ENCODE assay signal across 9 cellular contexts in genomic region chr1:46285730-46286477, GRCh38. TPM values are rescaled to one million over a fixed set of nuclear protein-coding genes. Genes with fewer than 3 reads are reported as not detected.
A peak's percentile ranks its signal among the peaks of the same experiment; 100 is the strongest.
DNase-seq lines count a peak whose midpoint lies in the region; ATAC-seq, FAIRE-seq and TF ChIP-seq lines count a peak whose summit lies in the region.
"Had no signal": no experiment of that assay in that cellular context is flagged by ENCODE, and none has a peak within 500 bp of the region (broad histone marks: within the 10 kb centered on the region; RNA-seq: fewer than 3 reads in every experiment).

No MANE protein-coding gene starts in this region.

- H3K27me3 Mint-ChIP-seq in activated naive CD8-positive, alpha-beta T cell treated with anti-CD3 and anti-CD28 coated beads, Interleukin-2, amount 50 U/mL, for 24 hours = no peaks in the 10 kb centered on the region
- H3K27me3 Mint-ChIP-seq in immature natural killer cell (ENCODE audit: low read depth in 3 of 3) = peaks cover 0 to 2% (median 0%) of the 10 kb centered on the region in 3 donors

- BruUV-seq in PC-3 (replicated peaks; lab: Mats Ljungman, UMichigan) = TSS peak; percentile 17

- WGBS in sigmoid colon, 2 donors = 86 to 93% methylated on average over 27 of the region's 27 CpGs

- H3K36me3 ChIP-seq in PC-3 (ENCODE audit: low read depth, low read length) (peaks cover 31% of the 10 kb centered on the region), sigmoid colon (peaks cover 12 to 91% (median 32%) of the 10 kb centered on the region in 4 donors)

- no peak overlapping the region for H2AFZ ChIP-seq in PC-3 (ENCODE audit: low read length)

- DNase-seq in Jurkat, Clone E6-1 (ENCODE audit: low read depth, low spot score) = peak; percentile 93
- DNase-seq in PC-3 (no peak), immature natural killer cell (no peak), GM19239 (ENCODE audit: insufficient read length, low spot score) (no peak), sigmoid colon (no peak)
- DNase-seq in activated naive CD8-positive, alpha-beta T cell treated with anti-CD3 and anti-CD28 coated beads, Interleukin-2, amount 50 U/mL, for 24 hours = peak; percentile 49
- peak; percentile 11 to 20 for DNase-seq in stimulated activated CD4-positive, alpha-beta T cell treated with anti-CD3 and anti-CD28 coated beads, Interleukin-4, amount 100 ng/mL, for 48 hours (ENCODE audit: low read depth in 2 of 2)
- no peak for DNase-seq in activated CD4-positive, CD25-positive, alpha-beta regulatory T cell treated with anti-CD3 and anti-CD28 coated beads, Interleukin-2, amount 50 U/mL, for 72 hours

- H3K9me3 ChIP-seq in PC-3 (ENCODE audit: low read length) (no peaks in the 10 kb centered on the region), sigmoid colon (no peaks in the 10 kb centered on the region)
- H3K9me3 ChIP-seq: tibial nerve had no signal

- FAIRE-seq in GM19239 (lab: Jason Lieb, UNC) = no peak

- TF ChIP-seq POLR2A in sigmoid colon (IDR thresholded peaks at IDR 0.05) = no peak

- H3F3A ChIP-seq in PC-3 (ENCODE audit: low read length, unreplicated experiment) = no peaks in the 10 kb centered on the region

- H3K4me3 ChIP-seq in Jurkat, Clone E6-1 (ENCODE audit: low read length) = no peak overlapping the region
- H3K4me3 ChIP-seq in PC-3 (ENCODE audit: low read length) = no peak overlapping the region
- H3K4me3 ChIP-seq in sigmoid colon = no peak overlapping the region
- H3K4me3 ChIP-seq: tibial nerve had no signal

- no peak overlapping the region for H3K9ac ChIP-seq in PC-3 (ENCODE audit: low read length)

- peaks cover 10% of the 10 kb centered on the region for H3K4me1 Mint-ChIP-seq in activated naive CD8-positive, alpha-beta T cell treated with anti-CD3 and anti-CD28 coated beads, Interleukin-2, amount 50 U/mL, for 24 hours
- H3K4me1 Mint-ChIP-seq in immature natural killer cell = peaks cover 4 to 6% of the 10 kb centered on the region in 2 donors

- no peak for TF ChIP-seq CTCF in PC-3 (conservative IDR thresholded peaks at IDR 0.05; ENCODE audit: low read depth, low read length)
- TF ChIP-seq CTCF in sigmoid colon (IDR thresholded peaks at IDR 0.05) = no peak

- H3K9me2 ChIP-seq in PC-3 (replicated peaks; ENCODE audit: low read length) = no peaks in the 10 kb centered on the region

- H3K4me3 Mint-ChIP-seq in activated naive CD8-positive, alpha-beta T cell treated with anti-CD3 and anti-CD28 coated beads, Interleukin-2, amount 50 U/mL, for 24 hours = no peak overlapping the region
- no peak overlapping the region for H3K4me3 Mint-ChIP-seq in immature natural killer cell

- H3K27ac ChIP-seq in PC-3 (ENCODE audit: low read length) = no peak overlapping the region
- no peak overlapping the region for H3K27ac ChIP-seq in sigmoid colon
- H3K27ac ChIP-seq: tibial nerve had no signal

- intact Hi-C loops in PC-3 (cut with micrococcal nuclease) = no loop called here
- intact Hi-C loops in sigmoid colon (cut with DNase I) = no loop called here

- H3K4me1 ChIP-seq in PC-3 (ENCODE audit: insufficient read depth, low read length) = peaks cover 23% of the 10 kb centered on the region
- H3K4me1 ChIP-seq in sigmoid colon = no peaks in the 10 kb centered on the region
- H3K4me1 ChIP-seq: tibial nerve had no signal

- no peaks in the 10 kb centered on the region for H3K27me3 ChIP-seq in PC-3 (ENCODE audit: low read length)
- H3K27me3 ChIP-seq in sigmoid colon = no peaks in the 10 kb centered on the region
- H3K27me3 ChIP-seq: tibial nerve had no signal

- H3K36me3 Mint-ChIP-seq in activated naive CD8-positive, alpha-beta T cell treated with anti-CD3 and anti-CD28 coated beads, Interleukin-2, amount 50 U/mL, for 24 hours (ENCODE audit: low read depth) = peaks cover 44% of the 10 kb centered on the region
- peaks cover 9 to 33% (median 22%) of the 10 kb centered on the region in 3 donors for H3K36me3 Mint-ChIP-seq in immature natural killer cell

- H3K27ac Mint-ChIP-seq in activated naive CD8-positive, alpha-beta T cell treated with anti-CD3 and anti-CD28 coated beads, Interleukin-2, amount 50 U/mL, for 24 hours = peak overlapping the region; percentile 50
- no peak overlapping the region for H3K27ac Mint-ChIP-seq in immature natural killer cell

- no peak for TF ChIP-seq EP300 in sigmoid colon (IDR thresholded peaks at IDR 0.05)

- H4K20me1 ChIP-seq in PC-3 (ENCODE audit: low read length) = no peaks in the 10 kb centered on the region; the same call in 1 of the 2 replicates

- H3K4me2 ChIP-seq in PC-3 (ENCODE audit: low read length) = no peak overlapping the region

- CTCF ChIA-PET in PC-3 (lab: Charles Lee) = no interaction called here

- POLR2A ChIA-PET in PC-3 (lab: Charles Lee; ENCODE audit: unreplicated experiment) = no interaction called here

- H3K79me2 ChIP-seq in PC-3 (ENCODE audit: low read length) = no peaks in the 10 kb centered on the region

- no peaks in the 10 kb centered on the region for H3K9me3 Mint-ChIP-seq in activated naive CD8-positive, alpha-beta T cell treated with anti-CD3 and anti-CD28 coated beads, Interleukin-2, amount 50 U/mL, for 24 hours
- peaks cover 0 to 1% (median 0%) of the 10 kb centered on the region in 6 donors for H3K9me3 Mint-ChIP-seq in immature natural killer cell

- no peak for ATAC-seq in PC-3
- peak; percentile 80 for ATAC-seq in activated naive CD8-positive, alpha-beta T cell treated with anti-CD3 and anti-CD28 coated beads, Interleukin-2, amount 50 U/mL, for 24 hours

RNA-seq across cellular contexts. Expression of gene LRRC41, which starts 17.5 kb away (rescaled TPM):
- 28.3 TPM for polyA plus RNA-seq in Jurkat, Clone E6-1 (2012; ENCODE audit: insufficient read depth, insufficient read length)
- total RNA-seq in PC-3 (2014; rRNA removed) (52.7 TPM in 2 replicates), sigmoid colon (10 to 100 TPM; 55.1 to 65.2 (median 64.3) TPM)
- polyA plus RNA-seq in immature natural killer cell (10 to 100 TPM; 44.2 to 71.6 (median 65.4) TPM), sigmoid colon (10 to 100 TPM; 21.0 to 36.0 (median 28.0) TPM)

RNA-seq across cellular contexts. Expression of gene UQCRH, which starts 17.6 kb away (rescaled TPM):
- 682 TPM for polyA plus RNA-seq in Jurkat, Clone E6-1 (2012; ENCODE audit: insufficient read depth, insufficient read length)
- 642 and 885 TPM in 2 replicates for total RNA-seq in PC-3 (2014; rRNA removed)
- 100 to 1,000 TPM; 222 to 278 (median 252) TPM for polyA plus RNA-seq in immature natural killer cell
- total RNA-seq in sigmoid colon = 100 to 1,000 TPM; 414 to 610 (median 491) TPM
- 1,000 to 10,000 TPM in 2 of 3 donors, 100 to 1,000 TPM in 1; 786 to 1,339 (median 1,078) TPM for polyA plus RNA-seq in sigmoid colon

RNA-seq across cellular contexts. Expression of gene RAD54L, which starts 38.3 kb away (rescaled TPM):
- 101 TPM for polyA plus RNA-seq in Jurkat, Clone E6-1 (2012; ENCODE audit: insufficient read depth, insufficient read length)
- 26.0 and 29.4 TPM in 2 replicates for total RNA-seq in PC-3 (2014; rRNA removed)
- under 1 TPM in 2 of 3 donors, not detected in 1; 0.51 to 0.90 TPM for polyA plus RNA-seq in immature natural killer cell
- total RNA-seq in sigmoid colon = not detected
- 10 to 100 TPM in 1 of 3 donors, 1 to 10 TPM in 1, not detected in 1; 1.4 to 11.2 TPM for polyA plus RNA-seq in sigmoid colon

RNA-seq across cellular contexts. Expression of gene NSUN4, which starts 54.7 kb away (rescaled TPM):
- polyA plus RNA-seq in Jurkat, Clone E6-1 (2012; ENCODE audit: insufficient read depth, insufficient read length) = 21.0 TPM
- total RNA-seq in PC-3 (2014; rRNA removed) (14.2 and 16.8 TPM in 2 replicates), sigmoid colon (10 to 100 TPM; 11.4 to 18.6 (median 15.0) TPM)
- polyA plus RNA-seq in immature natural killer cell (10 to 100 TPM in 1 of 3 donors, 1 to 10 TPM in 2; 3.4 to 16.3 (median 7.4) TPM), sigmoid colon (10 to 100 TPM in 2 of 3 donors, 1 to 10 TPM in 1; 7.2 to 14.3 (median 10.6) TPM)

Comparison
In these comparisons a context has a peak if more than half of its experiments do, and no peak if none do; other contexts are left out.
1. DNase-seq: peak in Jurkat, Clone E6-1 (single experiment), activated naive CD8-positive, alpha-beta T cell treated with anti-CD3 and anti-CD28 coated beads, Interleukin-2, amount 50 U/mL, for 24 hours (single experiment) and stimulated activated CD4-positive, alpha-beta T cell treated with anti-CD3 and anti-CD28 coated beads, Interleukin-4, amount 100 ng/mL, for 48 hours (2 of 2); none in PC-3 (single experiment), immature natural killer cell (0 of 3), GM19239 (single experiment), sigmoid colon (single experiment) and activated CD4-positive, CD25-positive, alpha-beta regulatory T cell treated with anti-CD3 and anti-CD28 coated beads, Interleukin-2, amount 50 U/mL, for 72 hours (single experiment).
2. RNA of gene RAD54L, which starts 38.3 kb away (total RNA-seq): 26.0 to 29.4 TPM in PC-3; not detected in sigmoid colon; every median in the first group is over 10 times any median in the second.